In the genomic region with DNA sequence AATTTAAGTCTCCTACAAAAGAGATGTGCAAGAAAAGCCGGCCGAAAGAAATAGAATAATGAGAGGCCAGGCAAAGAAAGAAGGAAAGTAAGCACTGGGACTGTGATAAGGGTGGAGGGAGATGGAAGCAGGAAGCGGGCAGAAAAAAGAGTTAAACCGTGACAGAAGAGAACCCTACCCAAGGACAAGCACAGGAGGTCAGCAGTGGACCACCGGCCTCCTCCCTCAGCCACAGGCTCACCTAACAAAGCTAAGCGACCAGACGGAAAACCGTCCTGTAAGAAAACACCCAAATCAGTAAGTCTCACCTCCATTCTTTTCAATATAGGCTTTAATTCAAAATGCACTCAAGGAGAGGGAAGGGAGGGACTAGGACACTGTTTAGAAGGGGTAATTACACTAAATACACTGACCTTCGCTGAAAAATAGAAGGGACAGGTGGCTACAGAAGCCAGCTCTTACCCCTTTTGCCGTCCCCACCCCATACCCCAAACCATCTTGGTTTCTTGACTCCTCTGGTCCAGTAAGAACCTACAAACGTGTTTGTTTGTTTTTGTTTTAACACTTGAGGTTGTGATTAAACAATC, we compare ENCODE assay signal across 1 cellular context.
TF ChIP-seq lines count a peak whose summit lies in the region.

No MANE protein-coding gene starts in this region.

TF ChIP-seq in GM23338, 12 proteins besides CTCF, POLR2A, EP300 and RAD21:
- TF ChIP-seq STAT1 (IDR thresholded peaks at IDR 0.05; ENCODE audit: unreplicated experiment) (no peak), ZNF114 (CRISPR knock-in tag; IDR thresholded peaks at IDR 0.05) (no peak), ZNF331 (CRISPR knock-in tag; IDR thresholded peaks at IDR 0.05; ENCODE audit: low read depth) (no peak), ETS1 (IDR thresholded peaks at IDR 0.05) (no peak), CREB1 (CRISPR knock-in tag; IDR thresholded peaks at IDR 0.05; ENCODE audit: low read depth) (no peak), NANOG (IDR thresholded peaks at IDR 0.05; ENCODE audit: borderline replicate concordance) (no peak)
